In the genomic region with DNA sequence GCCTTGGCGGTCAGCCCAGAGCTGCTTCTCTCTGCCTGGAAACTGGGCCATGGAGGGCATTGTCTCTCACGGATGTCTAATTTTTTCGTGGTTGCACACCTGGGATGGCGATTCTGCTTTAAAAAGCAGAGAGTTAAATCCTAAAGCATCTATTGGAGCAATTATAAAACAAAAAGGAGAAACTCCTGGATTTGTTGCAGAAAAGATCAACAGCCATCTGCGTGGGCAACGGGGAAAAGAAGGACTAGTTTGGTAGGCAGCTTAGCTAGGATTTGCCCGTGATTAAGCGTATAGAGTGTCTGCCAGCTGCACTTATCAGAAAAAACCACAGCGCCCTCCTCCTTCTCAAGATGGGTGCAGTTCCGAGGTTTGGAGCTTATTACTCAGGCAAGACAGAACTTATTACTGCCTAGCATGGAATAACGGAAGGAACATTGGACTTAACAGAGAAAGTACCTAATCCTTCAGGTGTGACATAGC, we compare ENCODE assay signal across 8 cellular contexts. TPM values are rescaled to one million over a fixed set of nuclear protein-coding genes. Genes with fewer than 3 reads are reported as not detected.
A peak's percentile ranks its signal among the peaks of the same experiment; 100 is the strongest.
DNase-seq lines count a peak whose midpoint lies in the region; ATAC-seq and TF ChIP-seq lines count a peak whose summit lies in the region.

No MANE protein-coding gene starts in this region.

- H3K36me3 Mint-ChIP-seq in progenitor cell of endocrine pancreas (ENCODE audit: insufficient read depth) = peaks cover 18% of the 10 kb centered on the region

- H3K4me3 ChIP-seq in Jurkat, Clone E6-1 (ENCODE audit: low read length) = peak overlapping the region; percentile 86
- peak overlapping the region; percentile 98 for H3K4me3 ChIP-seq in left ventricle myocardium inferior

- peaks cover 52% of the 10 kb centered on the region for H3K4me1 ChIP-seq in left ventricle myocardium inferior

- H3K9me3 ChIP-seq in left ventricle myocardium inferior (replicated peaks) = peaks cover 8% of the 10 kb centered on the region

- peaks cover 8% of the 10 kb centered on the region for H3K9me3 Mint-ChIP-seq in progenitor cell of endocrine pancreas (ENCODE audit: low read depth)

- DNase-seq in AG20443 (ENCODE audit: low spot score) = peak; percentile 70
- DNase-seq in Jurkat, Clone E6-1 (ENCODE audit: low read depth, low spot score) = peak; percentile 71
- DNase-seq in SHP77 treated with DMSO at 0.1 percent for 48 hours (lab: John Stamatoyannopoulos, UW) = peak; percentile 63
- peak in 35 of 58 donors; percentile 5 to 75 (median 37) for DNase-seq in anterior cingulate cortex (lab: John Stamatoyannopoulos, UW)
- no peak for DNase-seq in left ventricle myocardium inferior
- no peak for DNase-seq in progenitor cell of endocrine pancreas (ENCODE audit: low spot score, unreplicated experiment)

- TF ChIP-seq CTCF in left ventricle myocardium inferior (IDR thresholded peaks at IDR 0.05; ENCODE audit: borderline replicate concordance) (peak; percentile 26), progenitor cell of endocrine pancreas (IDR thresholded peaks at IDR 0.05; ENCODE audit: unreplicated experiment) (peak; percentile 16)

- peaks cover 5% of the 10 kb centered on the region for H3K27me3 Mint-ChIP-seq in progenitor cell of endocrine pancreas

- intact Hi-C loops in left ventricle myocardium inferior (cut with micrococcal nuclease) = no loop called here

- peaks cover 10% of the 10 kb centered on the region for H3K36me3 ChIP-seq in left ventricle myocardium inferior

- H3K4me3 Mint-ChIP-seq in progenitor cell of endocrine pancreas (ENCODE audit: low read depth) = peak overlapping the region; percentile 92

- peak overlapping the region; percentile 96 for H3K27ac Mint-ChIP-seq in progenitor cell of endocrine pancreas

- peak overlapping the region; percentile 99 for H3K27ac ChIP-seq in left ventricle myocardium inferior (replicated peaks)

- H3K4me1 Mint-ChIP-seq in progenitor cell of endocrine pancreas (ENCODE audit: low read depth) = peaks cover 17% of the 10 kb centered on the region

- no peaks in the 10 kb centered on the region for H3K27me3 ChIP-seq in left ventricle myocardium inferior (ENCODE audit: low read depth)

- ATAC-seq in GM18867 (IDR thresholded peaks at IDR 0.05; ENCODE audit: unreplicated experiment) (peak; percentile 39), HG03139 (IDR thresholded peaks at IDR 0.05; ENCODE audit: unreplicated experiment) (no peak)

RNA-seq across cellular contexts. Expression of gene SLC25A24, which starts 0.5 kb away (rescaled TPM):
- polyA plus RNA-seq in Jurkat, Clone E6-1 (2012; ENCODE audit: insufficient read depth, insufficient read length) = 11.7 TPM
- total RNA-seq in left ventricle myocardium inferior (13.9 TPM), progenitor cell of endocrine pancreas (46.9 and 53.2 TPM in 2 replicates)

RNA-seq across cellular contexts. Expression of gene NBPF4, which starts 43.2 kb away (rescaled TPM):
- not detected for polyA plus RNA-seq in Jurkat, Clone E6-1 (2012; ENCODE audit: insufficient read depth, insufficient read length)
- total RNA-seq in left ventricle myocardium inferior = not detected
- not detected in 2 replicates for total RNA-seq in progenitor cell of endocrine pancreas

Comparison
In these comparisons a context has a peak if more than half of its experiments do, and no peak if none do; other contexts are left out.
1. DNase-seq: peak in AG20443 (single experiment), Jurkat, Clone E6-1 (single experiment), SHP77 treated with DMSO at 0.1 percent for 48 hours (single experiment) and anterior cingulate cortex (35 of 58); none in left ventricle myocardium inferior (single experiment) and progenitor cell of endocrine pancreas (single experiment).